ENCODE assay signal across 8 cellular contexts in genomic region chr11:235998-236773, GRCh38. TPM values are rescaled to one million over a fixed set of nuclear protein-coding genes. Genes with fewer than 3 reads are reported as not detected.
DNase-seq lines count a peak whose midpoint lies in the region; ATAC-seq, FAIRE-seq and TF ChIP-seq lines count a peak whose summit lies in the region.

Gene SIRT3 (minus strand): TSS chr11:236342. CDS start chr11:236328, 14 bp downstream.

- peaks cover 45% of the 10 kb centered on the region for H3K79me2 ChIP-seq in OCI-LY3 (ENCODE audit: low read length)

- intact Hi-C loops in Calu3 (cut with micrococcal nuclease; ENCODE audit: unreplicated experiment): no loop called here

- H3K36me3 Mint-ChIP-seq in Calu3 (ENCODE audit: insufficient read depth, unreplicated experiment): peaks cover 47% of the 10 kb centered on the region

- peak within 1 kb of the TSS; percentile 99 for H3K9ac ChIP-seq in OCI-LY3 (ENCODE audit: low read length)

- H3K4me3 Mint-ChIP-seq in Calu3 (ENCODE audit: low read depth, unreplicated experiment): peak within 1 kb of the TSS; percentile 96

- DNase-seq in Calu3 (peak; percentile 87), HTR-8/SVneo (ENCODE audit: insufficient read length, low spot score) (peak; percentile 91), activated T-cell treated with anti-CD3 and anti-CD28 coated beads for 1 hour (ENCODE audit: low read depth) (peak; percentile 82), epithelial cell of esophagus (ENCODE audit: low read depth) (peak; percentile 89)
- DNase-seq in stimulated activated CD8-positive, alpha-beta memory T cell treated with anti-CD3 and anti-CD28 coated beads, Interleukin-4, amount 100 ng/mL, for 1 hour (ENCODE audit: low read depth in 2 of 2, low spot score in 1 of 2): peak; percentile 64 to 76

- peak within 1 kb of the TSS; percentile 97 for H2AFZ ChIP-seq in OCI-LY3 (ENCODE audit: low read depth, low read length)

- FAIRE-seq in HTR-8/SVneo (lab: Jason Lieb, UNC): peak; percentile 76

- H3K27ac Mint-ChIP-seq in Calu3 (ENCODE audit: unreplicated experiment): peak within 1 kb of the TSS; percentile 70

- peaks cover 10% of the 10 kb centered on the region for H3K4me1 Mint-ChIP-seq in Calu3 (ENCODE audit: low read depth, unreplicated experiment)

- no peaks in the 10 kb centered on the region for H3K9me3 Mint-ChIP-seq in Calu3 (ENCODE audit: low read depth, unreplicated experiment)

- no peak for TF ChIP-seq CTCF in Calu3 (IDR thresholded peaks at IDR 0.05; ENCODE audit: unreplicated experiment)
- TF ChIP-seq CTCF in OCI-LY3 (IDR thresholded peaks at IDR 0.05; ENCODE audit: low read depth, low read length): no peak
- TF ChIP-seq CTCF in epithelial cell of esophagus (IDR thresholded peaks at IDR 0.05; ENCODE audit: insufficient read depth, low read depth, low read length, missing control alignments): peak; percentile 8

- H3K27me3 ChIP-seq in OCI-LY3 (ENCODE audit: low read depth, low read length) (no peaks in the 10 kb centered on the region), mononuclear cell (ENCODE audit: insufficient read depth, low read length) (no peaks in the 10 kb centered on the region)

- peak within 1 kb of the TSS; percentile 93 for H3K27ac ChIP-seq in OCI-LY3 (ENCODE audit: low read length)

- peak within 1 kb of the TSS; percentile 99 for H3K4me3 ChIP-seq in OCI-LY3 (ENCODE audit: low read length)
- H3K4me3 ChIP-seq in epithelial cell of esophagus (ENCODE audit: low read length): peak within 1 kb of the TSS; percentile 98
- peak within 1 kb of the TSS; percentile 81 for H3K4me3 ChIP-seq in mononuclear cell (ENCODE audit: low read length)

- H3K4me1 ChIP-seq in OCI-LY3 (ENCODE audit: low read length): peaks cover 15% of the 10 kb centered on the region
- H3K4me1 ChIP-seq in mononuclear cell (ENCODE audit: insufficient read depth, low read length): peaks cover 22% of the 10 kb centered on the region

- CTCF ChIA-PET in Calu3 (lab: Charles Lee): no interaction called here

- ATAC-seq in GM21367 (IDR thresholded peaks at IDR 0.05; ENCODE audit: unreplicated experiment): peak; percentile 56

- H3K9me3 ChIP-seq in OCI-LY3 (ENCODE audit: insufficient read depth, low read length): no peaks in the 10 kb centered on the region
- H3K9me3 ChIP-seq in mononuclear cell (ENCODE audit: low read depth, low read length): no peaks in the 10 kb centered on the region

- H3K4me2 ChIP-seq in OCI-LY3 (ENCODE audit: low read length): peak within 1 kb of the TSS; percentile 94

- no TSS peak for BruUV-seq in Calu3 (replicated peaks; lab: Mats Ljungman, UMichigan)

- H3K36me3 ChIP-seq in OCI-LY3 (replicated peaks; ENCODE audit: low read depth, low read length): peaks cover under 1% of the 10 kb centered on the region

- no peaks in the 10 kb centered on the region for H3K27me3 Mint-ChIP-seq in Calu3 (ENCODE audit: unreplicated experiment)

- H4K20me1 ChIP-seq in OCI-LY3 (ENCODE audit: insufficient read depth, low read length): no peaks in the 10 kb centered on the region; the same call in 1 of the 2 replicates

RNA-seq across cellular contexts. Expression of gene SIRT3, which starts in this region (rescaled TPM):
- total RNA-seq in Calu3 (2022) (19.2 and 19.7 TPM in 2 replicates), mononuclear cell (6.2 TPM)

Comparison
In these comparisons a context has a peak if more than half of its experiments do, and no peak if none do; other contexts are left out.
1. Peak in every context shown above with its lines: DNase-seq, ATAC-seq, H3K4me3 ChIP-seq and H3K27ac ChIP-seq.